ENCODE assay signal across 8 cellular contexts in genomic region chr1:24416666-24417391, GRCh38. TPM values are rescaled to one million over a fixed set of nuclear protein-coding genes. Genes with fewer than 3 reads are reported as not detected.
DNase-seq lines count a peak whose midpoint lies in the region; ATAC-seq and TF ChIP-seq lines count a peak whose summit lies in the region.

No MANE protein-coding gene starts in this region.

- DNase-seq in stimulated activated CD4-positive, alpha-beta T cell treated with anti-CD3 and anti-CD28 coated beads, Interleukin-12 subunit alpha, Interleukin-12 subunit beta, amount 100 ng/mL, for 48 hours (ENCODE audit: low read depth in 2 of 3, low spot score in 1 of 3), result peak in 2 of 3 donors; percentile 27 to 29
- DNase-seq in stimulated activated CD4-positive, alpha-beta T cell treated with anti-CD3 and anti-CD28 coated beads, Interleukin-12 subunit alpha, Interleukin-12 subunit beta, amount 100 ng/mL, for 4 hours, result no peak
- DNase-seq in OCI-M2 (lab: John Stamatoyannopoulos, UW; ENCODE audit: unreplicated experiment) (peak; percentile 20), ascending aorta (ENCODE audit: low spot score in 2 of 2) (no peak), left colon (peak; percentile 35 to 69), NCI-H128 (lab: John Stamatoyannopoulos, UW; ENCODE audit: unreplicated experiment) (no peak)

- peak overlapping the region in 3 of 5 donors; percentile 47 to 74 (median 70) for H3K9ac ChIP-seq in subcutaneous abdominal adipose tissue (ENCODE audit: low read length in 5 of 5)

- peak; percentile 22 for ATAC-seq in left colon
- ATAC-seq in HG02588 (IDR thresholded peaks at IDR 0.05; ENCODE audit: unreplicated experiment), result no peak

- H3K9me3 ChIP-seq in ascending aorta (no peaks in the 10 kb centered on the region), subcutaneous abdominal adipose tissue (ENCODE audit: control insufficient read depth in 5 of 5, low read length in 5 of 5) (no peaks in the 10 kb centered on the region)

- H3K4me3 ChIP-seq in ascending aorta, result peak overlapping the region; percentile 68 to 71
- H3K4me3 ChIP-seq in subcutaneous abdominal adipose tissue (ENCODE audit: low read depth in 1 of 5, low read length in 5 of 5), result peak overlapping the region; percentile 81 to 96 (median 87)

- H3K27ac ChIP-seq in ascending aorta, result no peak overlapping the region
- H3K27ac ChIP-seq in subcutaneous abdominal adipose tissue (ENCODE audit: low read depth, low read length), result no peak overlapping the region

- intact Hi-C loops in ascending aorta (cut with DNase I) (loop anchor here (5.0 kb wide), 2 partner anchors 85 to 220 kb away; partner anchors contain the start of gene RCAN3), left colon (cut with DNase I, micrococcal nuclease) (no loop called here)

- H3K27me3 ChIP-seq in ascending aorta (no peaks in the 10 kb centered on the region), subcutaneous abdominal adipose tissue (ENCODE audit: control insufficient read depth in 5 of 5, insufficient read depth in 4 of 5, low read length in 5 of 5) (no peaks in the 10 kb centered on the region)

- H3K36me3 ChIP-seq in ascending aorta (no peaks in the 10 kb centered on the region), subcutaneous abdominal adipose tissue (ENCODE audit: control insufficient read depth in 5 of 5, insufficient read depth in 5 of 5, low read length in 5 of 5) (peaks cover 0 to 5% (median 3%) of the 10 kb centered on the region in 5 donors)

- H3K4me1 ChIP-seq in ascending aorta (peaks cover 3 to 12% of the 10 kb centered on the region in 2 donors), subcutaneous abdominal adipose tissue (ENCODE audit: control insufficient read depth in 5 of 5, insufficient read depth in 5 of 5, low read length in 5 of 5) (peaks cover 4 to 42% (median 32%) of the 10 kb centered on the region in 5 donors)

- TF ChIP-seq CTCF in ascending aorta (IDR thresholded peaks at IDR 0.05), result no peak

RNA-seq across cellular contexts. Expression of gene NIPAL3, which starts 1.2 kb away (rescaled TPM):
- total RNA-seq in ascending aorta, result 73.9 TPM
- 10 to 100 TPM; 33.9 to 48.2 TPM for total RNA-seq in left colon

RNA-seq across cellular contexts. Expression of gene STPG1, which starts 3.2 kb away (rescaled TPM):
- 11.0 TPM for total RNA-seq in ascending aorta
- 10 to 100 TPM; 17.6 to 24.7 TPM for total RNA-seq in left colon

Comparison
In these comparisons a context has a peak if more than half of its experiments do, and no peak if none do; other contexts are left out.
1. DNase-seq: peak in stimulated activated CD4-positive, alpha-beta T cell treated with anti-CD3 and anti-CD28 coated beads, Interleukin-12 subunit alpha, Interleukin-12 subunit beta, amount 100 ng/mL, for 48 hours (2 of 3), OCI-M2 (single experiment) and left colon (2 of 2); none in stimulated activated CD4-positive, alpha-beta T cell treated with anti-CD3 and anti-CD28 coated beads, Interleukin-12 subunit alpha, Interleukin-12 subunit beta, amount 100 ng/mL, for 4 hours (single experiment), ascending aorta (0 of 2) and NCI-H128 (single experiment).